23 cellular contexts compared by ENCODE assay signal in the genomic region with DNA sequence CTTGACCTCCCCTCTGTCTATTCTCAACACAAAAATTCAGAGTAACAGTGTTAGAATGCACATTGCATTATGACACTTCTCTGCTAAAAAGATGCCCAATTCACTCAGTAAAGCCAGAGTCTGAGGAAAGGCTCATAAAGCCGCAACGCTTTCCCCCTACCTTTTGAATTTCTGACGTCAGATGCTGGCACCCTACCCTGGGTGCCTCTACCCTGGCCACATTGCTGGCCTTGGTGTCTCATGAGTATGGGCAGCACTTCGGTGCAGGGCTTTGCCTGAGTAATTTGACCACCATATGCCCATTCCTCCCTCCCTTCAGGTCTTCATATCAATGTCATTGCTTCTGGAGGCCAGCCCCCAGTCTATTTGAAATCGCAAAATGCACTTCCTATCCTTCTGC.
"Had no signal": no experiment of that assay in that cellular context is flagged by ENCODE, and none has a peak within 500 bp of the region (broad histone marks: within the 10 kb centered on the region; RNA-seq: fewer than 3 reads in every experiment).

No MANE protein-coding gene starts in this region.

- H3K36me3 ChIP-seq: colonic mucosa, esophagus squamous epithelium, gastrocnemius medialis, left ventricle myocardium inferior, right atrium auricular region, tibial nerve had no signal

- H3K4me1 ChIP-seq: colonic mucosa, esophagus squamous epithelium, gastrocnemius medialis, left ventricle myocardium inferior, right atrium auricular region, tibial nerve had no signal

- H3K27ac Mint-ChIP-seq: activated CD4-positive, alpha-beta memory T cell treated with anti-CD3 and anti-CD28 coated beads for 36 hours; activated CD4-positive, alpha-beta T cell treated with anti-CD3 and anti-CD28 coated beads, Interleukin-2, amount 10 ng/mL, durations not matched to agents 24 days and 14 days; nephron progenitor cell had no signal

- DNase-seq: activated CD4-positive, alpha-beta memory T cell treated with anti-CD3 and anti-CD28 coated beads for 36 hours; activated CD4-positive, alpha-beta T cell treated with anti-CD3 and anti-CD28 coated beads, Interleukin-2, amount 10 ng/mL, durations not matched to agents 24 days and 14 days; activated CD4-positive, CD25-positive, alpha-beta regulatory T cell treated with anti-CD3 and anti-CD28 coated beads, Interleukin-2, amount 50 U/mL, for 72 hours; activated CD8-positive, alpha-beta memory T cell treated with anti-CD3 and anti-CD28 coated beads, Interleukin-2, amount 50 U/mL, for 4 hours; activated gamma-delta T cell; activated naive CD4-positive, alpha-beta T cell treated with anti-CD3 and anti-CD28 coated beads, Interleukin-2, amount 50 U/mL, for 16 hours; activated T-cell treated with anti-CD3 and anti-CD28 coated beads, Interleukin-2, amount 50 U/mL, for 1 hour; amygdala; colonic mucosa; effector CD8-positive, alpha-beta T cell; esophagus squamous epithelium; gastrocnemius medialis; glutamatergic neuron; left ventricle myocardium inferior; nephron progenitor cell; nucleus accumbens; stimulated activated naive CD4-positive, alpha-beta T cell; T-helper 2 cell had no signal

- H3K27me3 Mint-ChIP-seq: activated CD4-positive, alpha-beta memory T cell treated with anti-CD3 and anti-CD28 coated beads for 36 hours; activated CD4-positive, alpha-beta T cell treated with anti-CD3 and anti-CD28 coated beads, Interleukin-2, amount 10 ng/mL, durations not matched to agents 24 days and 14 days had no signal

- FAIRE-seq: bronchial epithelial cell had no signal

- ATAC-seq: gastrocnemius medialis had no signal

- H3K4me3 Mint-ChIP-seq: activated CD4-positive, alpha-beta memory T cell treated with anti-CD3 and anti-CD28 coated beads for 36 hours; activated CD4-positive, alpha-beta T cell treated with anti-CD3 and anti-CD28 coated beads, Interleukin-2, amount 10 ng/mL, durations not matched to agents 24 days and 14 days; nephron progenitor cell had no signal

- H3K4me1 Mint-ChIP-seq: activated CD4-positive, alpha-beta T cell treated with anti-CD3 and anti-CD28 coated beads, Interleukin-2, amount 10 ng/mL, durations not matched to agents 24 days and 14 days; nephron progenitor cell had no signal

- H3K27me3 ChIP-seq: colonic mucosa, esophagus squamous epithelium, gastrocnemius medialis, right atrium auricular region, tibial nerve had no signal

- H3K9me3 ChIP-seq: colonic mucosa, esophagus squamous epithelium, gastrocnemius medialis, left ventricle myocardium inferior, right atrium auricular region, tibial nerve had no signal

- H3K4me3 ChIP-seq: colonic mucosa, esophagus squamous epithelium, gastrocnemius medialis, left ventricle myocardium inferior, lung, right atrium auricular region, tibial nerve had no signal

- H3K9me3 Mint-ChIP-seq: activated CD4-positive, alpha-beta memory T cell treated with anti-CD3 and anti-CD28 coated beads for 36 hours; activated CD4-positive, alpha-beta T cell treated with anti-CD3 and anti-CD28 coated beads, Interleukin-2, amount 10 ng/mL, durations not matched to agents 24 days and 14 days; nephron progenitor cell had no signal

- H3K27ac ChIP-seq: colonic mucosa, epithelial cell of prostate, esophagus squamous epithelium, gastrocnemius medialis, left ventricle myocardium inferior, right atrium auricular region, tibial nerve had no signal
